In genomic region chr7:38908759-38909335, GRCh38 we compare ENCODE assay signal across 1 cellular context.
A peak's percentile ranks its signal among the peaks of the same experiment; 100 is the strongest.
TF ChIP-seq lines count a peak whose summit lies in the region.

TSS of gene VPS41 (minus strand) at chr7:38909191. CDS start at chr7:38909174, 17 bp downstream.

TF ChIP-seq in IMR-90, 13 proteins besides CTCF, POLR2A, EP300 and RAD21 (continued from another document):
- TF ChIP-seq ELK1 (IDR thresholded peaks at IDR 0.05; ENCODE audit: borderline replicate concordance, low read depth, low read length): no peak
- peak; percentile 33; the same call in 1 of the 2 replicates for TF ChIP-seq MXI1 (IDR thresholded peaks at IDR 0.05; ENCODE audit: borderline replicate concordance, low read depth, low read length)
TF ChIP-seq in IMR-90: peak in this region for 2.
